31 cellular contexts compared by ENCODE assay signal in genomic region chr18:4765401-4765800, GRCh38.
"Had no signal": no experiment of that assay in that cellular context is flagged by ENCODE, and none has a peak within 500 bp of the region (broad histone marks: within the 10 kb centered on the region; RNA-seq: fewer than 3 reads in every experiment).

No MANE protein-coding gene starts in this region.

- H3K27me3 Mint-ChIP-seq: activated naive CD4-positive, alpha-beta T cell treated with anti-CD3 and anti-CD28 coated beads, Interleukin-2, amount 10 ng/mL, durations not matched to agents 7 days and 5 days; activated naive CD8-positive, alpha-beta T cell treated with anti-CD3 and anti-CD28 coated beads, Interleukin-2, amount 10 ng/mL, durations not matched to agents 7 days and 5 days; naive thymus-derived CD4-positive, alpha-beta T cell; stimulated activated naive B cell treated with anti-CD40 and anti-IgM and Interleukin-4, amounts not matched to agents 10 μg/mL and 1 μg/mL and 100 μg/mL, for 72 hours had no signal

- H3K4me1 ChIP-seq: ascending aorta, heart left ventricle, parathyroid adenoma, psoas muscle, stomach, thyroid gland, upper lobe of left lung, vagina had no signal

- H3K27me3 ChIP-seq: ascending aorta, cardiac muscle cell, heart left ventricle, stomach, thyroid gland, upper lobe of left lung, vagina had no signal

- H3K27ac Mint-ChIP-seq: activated naive CD4-positive, alpha-beta T cell treated with anti-CD3 and anti-CD28 coated beads, Interleukin-2, amount 10 ng/mL, durations not matched to agents 7 days and 5 days; activated naive CD8-positive, alpha-beta T cell treated with anti-CD3 and anti-CD28 coated beads, Interleukin-2, amount 10 ng/mL, durations not matched to agents 7 days and 5 days; brain; mesothelial cell of epicardium; naive thymus-derived CD4-positive, alpha-beta T cell; stimulated activated naive B cell treated with anti-CD40 and anti-IgM and Interleukin-4, amounts not matched to agents 10 μg/mL and 1 μg/mL and 100 μg/mL, for 72 hours; T-helper 2 cell treated with Interferon-gamma antibody and Interleukin-4, amounts not matched to agents 5 μg/mL and 100 μg/mL, for 36 hours had no signal

- H3K36me3 Mint-ChIP-seq: activated naive CD4-positive, alpha-beta T cell treated with anti-CD3 and anti-CD28 coated beads, Interleukin-2, amount 10 ng/mL, durations not matched to agents 7 days and 5 days; activated naive CD8-positive, alpha-beta T cell treated with anti-CD3 and anti-CD28 coated beads, Interleukin-2, amount 10 ng/mL, durations not matched to agents 7 days and 5 days; brain; mesothelial cell of epicardium; stimulated activated naive B cell treated with anti-CD40 and anti-IgM and Interleukin-4, amounts not matched to agents 10 μg/mL and 1 μg/mL and 100 μg/mL, for 72 hours had no signal

- H3K4me3 ChIP-seq: ascending aorta, cardiac muscle cell, coronary artery, heart left ventricle, psoas muscle, smooth muscle cell, stomach, thyroid gland, upper lobe of left lung, vagina had no signal

- H3K27ac ChIP-seq: ascending aorta, cardiac muscle cell, coronary artery, heart left ventricle, parathyroid adenoma, psoas muscle, stomach, thyroid gland, upper lobe of left lung, vagina had no signal

- H3K36me3 ChIP-seq: ascending aorta, cardiac muscle cell, heart left ventricle, stomach, thyroid gland, upper lobe of left lung, vagina had no signal

- ATAC-seq: activated CD4-positive, CD25-positive, alpha-beta regulatory T cell treated with anti-CD3 and anti-CD28 coated beads, Interleukin-2, amount 50 U/mL, for 24 hours; esophagus mucosa; heart left ventricle; left ventricle myocardium superior; naive thymus-derived CD4-positive, alpha-beta T cell; psoas muscle; stimulated activated naive B cell treated with anti-CD40 and anti-IgM and Interleukin-4, amounts not matched to agents 10 μg/mL and 1 μg/mL and 100 μg/mL, for 72 hours had no signal

- H3K9me3 Mint-ChIP-seq: mesothelial cell of epicardium had no signal

- H3K9me3 ChIP-seq: ascending aorta, psoas muscle, thyroid gland, upper lobe of left lung, vagina had no signal

- H3K4me3 Mint-ChIP-seq: activated naive CD4-positive, alpha-beta T cell treated with anti-CD3 and anti-CD28 coated beads, Interleukin-2, amount 10 ng/mL, durations not matched to agents 7 days and 5 days; activated naive CD8-positive, alpha-beta T cell treated with anti-CD3 and anti-CD28 coated beads, Interleukin-2, amount 10 ng/mL, durations not matched to agents 7 days and 5 days; brain; mesothelial cell of epicardium; naive thymus-derived CD4-positive, alpha-beta T cell; stimulated activated naive B cell treated with anti-CD40 and anti-IgM and Interleukin-4, amounts not matched to agents 10 μg/mL and 1 μg/mL and 100 μg/mL, for 72 hours; T-helper 2 cell treated with Interferon-gamma antibody and Interleukin-4, amounts not matched to agents 5 μg/mL and 100 μg/mL, for 36 hours had no signal

- DNase-seq: activated CD4-positive, alpha-beta T cell treated with anti-CD3 and anti-CD28 coated beads for 48 hours; activated CD4-positive, alpha-beta T cell treated with anti-CD3 and anti-CD28 coated beads, Interleukin-2, amount 50 U/mL, for 48 hours; activated CD8-positive, alpha-beta memory T cell treated with anti-CD3 and anti-CD28 coated beads for 24 hours; activated effector memory CD4-positive, alpha-beta T cell treated with anti-CD3 and anti-CD28 coated beads, Interleukin-2, amount 50 U/mL, for 16 hours; activated naive CD4-positive, alpha-beta T cell treated with anti-CD3 and anti-CD28 coated beads, Interleukin-2, amount 10 ng/mL, durations not matched to agents 7 days and 5 days; activated naive CD8-positive, alpha-beta T cell treated with anti-CD3 and anti-CD28 coated beads, Interleukin-2, amount 10 ng/mL, durations not matched to agents 7 days and 5 days; cerebellar nuclear complex; foreskin fibroblast; heart left ventricle; hypothalamus; islet precursor cell; left ventricle myocardium superior; naive thymus-derived CD4-positive, alpha-beta T cell; psoas muscle; stimulated activated CD4-positive, alpha-beta T cell treated with anti-CD3 and anti-CD28 coated beads, Interleukin-1b, Interleukin-23, amount 100 ng/mL, for 48 hours; stimulated activated CD4-positive, alpha-beta T cell treated with anti-CD3 and anti-CD28 coated beads, Interleukin-4, amount 100 ng/mL, for 4 hours; stimulated activated naive B cell treated with anti-CD40 and anti-IgM and Interleukin-4, amounts not matched to agents 10 μg/mL and 1 μg/mL and 100 μg/mL, for 72 hours; stomach; thyroid gland; upper lobe of left lung had no signal

- H3K4me1 Mint-ChIP-seq: activated naive CD4-positive, alpha-beta T cell treated with anti-CD3 and anti-CD28 coated beads, Interleukin-2, amount 10 ng/mL, durations not matched to agents 7 days and 5 days; activated naive CD8-positive, alpha-beta T cell treated with anti-CD3 and anti-CD28 coated beads, Interleukin-2, amount 10 ng/mL, durations not matched to agents 7 days and 5 days; brain; mesothelial cell of epicardium; naive thymus-derived CD4-positive, alpha-beta T cell; stimulated activated naive B cell treated with anti-CD40 and anti-IgM and Interleukin-4, amounts not matched to agents 10 μg/mL and 1 μg/mL and 100 μg/mL, for 72 hours had no signal
